Comparison of ENCODE assay signal across 1 cellular context in the genomic region with DNA sequence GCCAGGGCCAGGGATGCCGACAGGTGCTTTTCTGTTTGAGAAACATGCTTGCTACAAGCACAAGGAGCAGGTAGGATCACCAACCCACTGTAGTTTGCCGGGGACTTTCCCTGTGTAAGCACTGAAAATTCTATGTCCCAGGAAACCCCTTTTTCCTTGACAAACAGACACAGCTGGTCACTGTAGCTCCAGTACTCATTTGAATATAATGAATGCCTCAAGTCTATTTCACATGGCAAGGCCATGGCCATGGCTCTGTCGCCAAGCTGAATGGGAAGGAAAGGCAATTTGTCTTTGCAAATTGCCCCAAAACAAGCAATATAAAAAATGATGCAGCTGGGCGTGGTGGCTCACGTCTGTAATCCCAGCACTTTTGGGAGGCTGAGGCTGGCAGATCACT.
TF ChIP-seq lines count a peak whose summit lies in the region.

No MANE protein-coding gene starts in this region.

TF ChIP-seq in HepG2, 621 proteins besides CTCF, POLR2A, EP300 and RAD21 (continued from another document):
- TF ChIP-seq, protein P1, sequence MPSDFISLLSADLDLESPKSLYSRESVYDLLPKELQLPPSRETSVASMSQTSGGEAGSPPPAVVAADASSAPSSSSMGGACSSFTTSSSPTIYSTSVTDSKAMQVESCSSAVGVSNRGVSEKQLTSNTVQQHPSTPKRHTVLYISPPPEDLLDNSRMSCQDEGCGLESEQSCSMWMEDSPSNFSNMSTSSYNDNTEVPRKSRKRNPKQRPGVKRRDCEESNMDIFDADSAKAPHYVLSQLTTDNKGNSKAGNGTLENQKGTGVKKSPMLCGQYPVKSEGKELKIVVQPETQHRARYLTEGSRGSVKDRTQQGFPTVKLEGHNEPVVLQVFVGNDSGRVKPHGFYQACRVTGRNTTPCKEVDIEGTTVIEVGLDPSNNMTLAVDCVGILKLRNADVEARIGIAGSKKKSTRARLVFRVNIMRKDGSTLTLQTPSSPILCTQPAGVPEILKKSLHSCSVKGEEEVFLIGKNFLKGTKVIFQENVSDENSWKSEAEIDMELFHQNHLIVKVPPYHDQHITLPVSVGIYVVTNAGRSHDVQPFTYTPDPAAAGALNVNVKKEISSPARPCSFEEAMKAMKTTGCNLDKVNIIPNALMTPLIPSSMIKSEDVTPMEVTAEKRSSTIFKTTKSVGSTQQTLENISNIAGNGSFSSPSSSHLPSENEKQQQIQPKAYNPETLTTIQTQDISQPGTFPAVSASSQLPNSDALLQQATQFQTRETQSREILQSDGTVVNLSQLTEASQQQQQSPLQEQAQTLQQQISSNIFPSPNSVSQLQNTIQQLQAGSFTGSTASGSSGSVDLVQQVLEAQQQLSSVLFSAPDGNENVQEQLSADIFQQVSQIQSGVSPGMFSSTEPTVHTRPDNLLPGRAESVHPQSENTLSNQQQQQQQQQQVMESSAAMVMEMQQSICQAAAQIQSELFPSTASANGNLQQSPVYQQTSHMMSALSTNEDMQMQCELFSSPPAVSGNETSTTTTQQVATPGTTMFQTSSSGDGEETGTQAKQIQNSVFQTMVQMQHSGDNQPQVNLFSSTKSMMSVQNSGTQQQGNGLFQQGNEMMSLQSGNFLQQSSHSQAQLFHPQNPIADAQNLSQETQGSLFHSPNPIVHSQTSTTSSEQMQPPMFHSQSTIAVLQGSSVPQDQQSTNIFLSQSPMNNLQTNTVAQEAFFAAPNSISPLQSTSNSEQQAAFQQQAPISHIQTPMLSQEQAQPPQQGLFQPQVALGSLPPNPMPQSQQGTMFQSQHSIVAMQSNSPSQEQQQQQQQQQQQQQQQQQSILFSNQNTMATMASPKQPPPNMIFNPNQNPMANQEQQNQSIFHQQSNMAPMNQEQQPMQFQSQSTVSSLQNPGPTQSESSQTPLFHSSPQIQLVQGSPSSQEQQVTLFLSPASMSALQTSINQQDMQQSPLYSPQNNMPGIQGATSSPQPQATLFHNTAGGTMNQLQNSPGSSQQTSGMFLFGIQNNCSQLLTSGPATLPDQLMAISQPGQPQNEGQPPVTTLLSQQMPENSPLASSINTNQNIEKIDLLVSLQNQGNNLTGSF (CRISPR knock-in tag; IDR thresholded peaks at IDR 0.05): 0 out of 2 replicates have a peak, but pooled peaks have one; percentile 26
